35 cellular contexts compared by ENCODE assay signal in the genomic region with DNA sequence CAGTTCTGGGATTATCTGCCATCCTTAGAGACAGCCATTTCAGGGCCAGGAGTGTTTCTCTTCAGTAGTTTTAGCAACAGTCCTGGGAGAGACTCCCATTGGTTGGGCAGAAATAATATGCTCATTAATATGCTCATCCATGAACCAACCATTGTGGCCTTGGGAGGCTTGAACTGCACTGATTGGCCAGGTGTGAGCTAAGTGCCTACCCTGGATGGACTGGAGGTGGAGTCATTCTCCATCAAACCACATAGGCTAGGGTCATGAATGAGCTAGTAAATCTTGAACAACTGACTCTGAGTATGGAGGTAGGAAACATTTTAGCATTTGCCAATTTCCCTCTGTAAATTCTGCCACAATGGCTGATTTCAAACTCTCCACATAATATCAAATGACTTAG.
"Had no signal": no experiment of that assay in that cellular context is flagged by ENCODE, and none has a peak within 500 bp of the region (broad histone marks: within the 10 kb centered on the region; RNA-seq: fewer than 3 reads in every experiment).

No MANE protein-coding gene starts in this region.

- H3K36me3 ChIP-seq: adrenal gland, cardiac muscle cell had no signal

- H3K4me3 Mint-ChIP-seq: activated B cell treated with CpG ODN at 0.5 μM for 24 hours; activated CD4-positive, alpha-beta memory T cell treated with anti-CD3 and anti-CD28 coated beads for 36 hours; activated CD4-positive, alpha-beta T cell treated with anti-CD3 and anti-CD28 coated beads, Interleukin-2, amount 10 ng/mL, durations not matched to agents 24 days and 14 days; activated CD8-positive, alpha-beta T cell treated with anti-CD3 and anti-CD28 coated beads for 36 hours; activated naive CD4-positive, alpha-beta T cell treated with anti-CD3 and anti-CD28 coated beads for 36 hours; activated naive CD8-positive, alpha-beta T cell treated with anti-CD3 and anti-CD28 coated beads for 36 hours; activated T-cell treated with anti-CD3 and anti-CD28 coated beads, Interleukin-2, amount 50 U/mL, for 4 hours; activated T-cell treated with anti-CD3 and anti-CD28 coated beads, Interleukin-2, amount 50 U/mL, for 72 hours; activated T-helper 1 cell treated with anti-CD3 and anti-CD28 coated beads, Interleukin-12 subunit alpha, Interleukin-12 subunit beta, Interleukin-2, Interleukin-4 antibody, amounts not matched to agents 30 ng/mL and 10 ng/mL and 1 ng/mL, durations not matched to agents 14 hours and 24 hours and 36 hours; activated T-helper 17 cell treated with anti-CD3 and anti-CD28 coated beads, Interleukin-2, amount 50 U/mL, for 72 hours; brain; central memory CD8-positive, alpha-beta T cell; T-helper 1 cell treated with Interleukin-12 subunit alpha and Interleukin-12 subunit beta and Interleukin-4 antibody, amounts not matched to agents 30 μg/mL and 1 μg/mL, for 36 hours; T-helper 2 cell treated with Interferon-gamma antibody and Interleukin-4, amounts not matched to agents 5 μg/mL and 100 μg/mL, for 36 hours had no signal

- H3K4me3 ChIP-seq: adrenal gland, cardiac muscle cell had no signal

- H3K4me1 ChIP-seq: adrenal gland had no signal

- DNase-seq: activated B cell treated with CpG ODN at 0.5 μM for 24 hours; activated CD4-positive, alpha-beta memory T cell treated with anti-CD3 and anti-CD28 coated beads for 36 hours; activated CD4-positive, alpha-beta T cell treated with anti-CD3 and anti-CD28 coated beads for 4 hours; activated CD4-positive, alpha-beta T cell treated with anti-CD3 and anti-CD28 coated beads, Interleukin-2, amount 10 ng/mL, durations not matched to agents 24 days and 14 days; activated CD4-positive, alpha-beta T cell treated with anti-CD3 and anti-CD28 coated beads, Interleukin-2, amount 50 U/mL, for 1 hour; activated CD4-positive, alpha-beta T cell treated with anti-CD3 and anti-CD28 coated beads, Interleukin-2, amount 50 U/mL, for 4 hours; activated CD4-positive, CD25-positive, alpha-beta regulatory T cell treated with anti-CD3 and anti-CD28 coated beads, Interleukin-2, amount 50 U/mL, for 72 hours; activated CD8-positive, alpha-beta memory T cell treated with anti-CD3 and anti-CD28 coated beads, Interleukin-2, amount 50 U/mL, for 4 hours; activated CD8-positive, alpha-beta T cell treated with anti-CD3 and anti-CD28 coated beads for 36 hours; activated effector memory CD4-positive, alpha-beta T cell treated with anti-CD3 and anti-CD28 coated beads, Interleukin-2, amount 50 U/mL, for 16 hours; activated gamma-delta T cell treated with Interleukin-2 at 50 U/mL for 16 hours; activated naive CD4-positive, alpha-beta T cell; activated naive CD4-positive, alpha-beta T cell treated with anti-CD3 and anti-CD28 coated beads for 36 hours; activated naive CD4-positive, alpha-beta T cell treated with anti-CD3 and anti-CD28 coated beads, Interleukin-2, amount 50 U/mL, for 16 hours; activated naive CD8-positive, alpha-beta T cell treated with anti-CD3 and anti-CD28 coated beads for 36 hours; activated T-cell treated with anti-CD3 and anti-CD28 coated beads for 4 hours; activated T-cell treated with anti-CD3 and anti-CD28 coated beads, Interleukin-2, amount 50 U/mL, for 1 hour; activated T-cell treated with anti-CD3 and anti-CD28 coated beads, Interleukin-2, amount 50 U/mL, for 4 hours; activated T-cell treated with anti-CD3 and anti-CD28 coated beads, Interleukin-2, amount 50 U/mL, for 72 hours; adrenal gland; amniotic stem cell; aorta; caudate nucleus; cerebellar nuclear complex; T-helper 2 cell; T-helper 9 cell had no signal

- H3K27me3 ChIP-seq: adrenal gland, cardiac muscle cell had no signal

- H3K9me3 Mint-ChIP-seq: activated CD4-positive, alpha-beta T cell treated with anti-CD3 and anti-CD28 coated beads, Interleukin-2, amount 10 ng/mL, durations not matched to agents 24 days and 14 days; activated naive CD4-positive, alpha-beta T cell treated with anti-CD3 and anti-CD28 coated beads for 36 hours; activated T-cell treated with anti-CD3 and anti-CD28 coated beads, Interleukin-2, amount 50 U/mL, for 4 hours; activated T-helper 17 cell treated with anti-CD3 and anti-CD28 coated beads, Interleukin-2, amount 50 U/mL, for 72 hours; central memory CD8-positive, alpha-beta T cell had no signal

- H3K4me1 Mint-ChIP-seq: activated B cell treated with CpG ODN at 0.5 μM for 24 hours; activated CD4-positive, alpha-beta T cell treated with anti-CD3 and anti-CD28 coated beads, Interleukin-2, amount 10 ng/mL, durations not matched to agents 24 days and 14 days; activated T-helper 17 cell treated with anti-CD3 and anti-CD28 coated beads, Interleukin-2, amount 50 U/mL, for 72 hours; central memory CD8-positive, alpha-beta T cell had no signal

- H3K36me3 Mint-ChIP-seq: activated naive CD4-positive, alpha-beta T cell treated with anti-CD3 and anti-CD28 coated beads, Interleukin-2, amount 50 U/mL, for 72 hours; activated naive CD8-positive, alpha-beta T cell treated with anti-CD3 and anti-CD28 coated beads for 36 hours; brain had no signal

- H3K9me3 ChIP-seq: adrenal gland had no signal

- H3K27ac Mint-ChIP-seq: activated B cell treated with CpG ODN at 0.5 μM for 24 hours; activated CD4-positive, alpha-beta memory T cell treated with anti-CD3 and anti-CD28 coated beads for 36 hours; activated CD4-positive, alpha-beta T cell treated with anti-CD3 and anti-CD28 coated beads, Interleukin-2, amount 10 ng/mL, durations not matched to agents 24 days and 14 days; activated CD8-positive, alpha-beta T cell treated with anti-CD3 and anti-CD28 coated beads for 36 hours; activated naive CD4-positive, alpha-beta T cell treated with anti-CD3 and anti-CD28 coated beads for 36 hours; activated naive CD4-positive, alpha-beta T cell treated with anti-CD3 and anti-CD28 coated beads, Interleukin-2, amount 50 U/mL, for 72 hours; activated naive CD8-positive, alpha-beta T cell treated with anti-CD3 and anti-CD28 coated beads for 36 hours; activated T-cell treated with anti-CD3 and anti-CD28 coated beads, Interleukin-2, amount 50 U/mL, for 72 hours; activated T-helper 1 cell treated with anti-CD3 and anti-CD28 coated beads, Interleukin-12 subunit alpha, Interleukin-12 subunit beta, Interleukin-2, Interleukin-4 antibody, amounts not matched to agents 30 ng/mL and 10 ng/mL and 1 ng/mL, durations not matched to agents 14 hours and 24 hours and 36 hours; activated T-helper 17 cell treated with anti-CD3 and anti-CD28 coated beads, Interleukin-2, amount 50 U/mL, for 72 hours; brain; T-helper 1 cell treated with Interleukin-12 subunit alpha and Interleukin-12 subunit beta and Interleukin-4 antibody, amounts not matched to agents 30 μg/mL and 1 μg/mL, for 36 hours; T-helper 2 cell treated with Interferon-gamma antibody and Interleukin-4, amounts not matched to agents 5 μg/mL and 100 μg/mL, for 36 hours had no signal

- ATAC-seq: activated CD8-positive, alpha-beta T cell treated with anti-CD3 and anti-CD28 coated beads for 36 hours; activated naive CD4-positive, alpha-beta T cell treated with anti-CD3 and anti-CD28 coated beads, Interleukin-2, amount 50 U/mL, for 72 hours; activated T-cell treated with anti-CD3 and anti-CD28 coated beads, Interleukin-2, amount 50 U/mL, for 4 hours; activated T-cell treated with anti-CD3 and anti-CD28 coated beads, Interleukin-2, amount 50 U/mL, for 72 hours; activated T-helper 17 cell treated with anti-CD3 and anti-CD28 coated beads, Interleukin-2, amount 50 U/mL, for 72 hours had no signal

- H3K27ac ChIP-seq: adrenal gland, cardiac muscle cell, VCaP had no signal
